ENCODE assay signal across 39 cellular contexts in genomic region chr14:93700928-93701327, GRCh38.
"Had no signal": no experiment of that assay in that cellular context is flagged by ENCODE, and none has a peak within 500 bp of the region (broad histone marks: within the 10 kb centered on the region; RNA-seq: fewer than 3 reads in every experiment).

No MANE protein-coding gene starts in this region.

- H3K4me3 ChIP-seq: adrenal gland, ascending aorta, cardiac muscle cell had no signal

- H3K9me3 ChIP-seq: adrenal gland had no signal

- H3K36me3 Mint-ChIP-seq: activated naive CD8-positive, alpha-beta T cell treated with anti-CD3 and anti-CD28 coated beads for 36 hours had no signal

- H3K9me3 Mint-ChIP-seq: activated CD4-positive, alpha-beta memory T cell treated with anti-CD3 and anti-CD28 coated beads, Interleukin-2, amount 10 ng/mL, durations not matched to agents 7 days and 5 days; T-helper 2 cell treated with Interferon-gamma antibody and Interleukin-4, amounts not matched to agents 5 μg/mL and 100 μg/mL, for 36 hours had no signal

- H3K27ac ChIP-seq: adrenal gland, ascending aorta, cardiac muscle cell, VCaP had no signal

- ATAC-seq: activated CD4-positive, alpha-beta T cell treated with anti-CD3 and anti-CD28 coated beads for 36 hours; activated CD4-positive, CD25-positive, alpha-beta regulatory T cell treated with anti-CD3 and anti-CD28 coated beads, Interleukin-2, amount 50 U/mL, for 24 hours; activated CD8-positive, alpha-beta T cell treated with anti-CD3 and anti-CD28 coated beads, Interleukin-2, amount 10 ng/mL, durations not matched to agents 7 days and 5 days; activated naive CD4-positive, alpha-beta T cell treated with anti-CD3 and anti-CD28 coated beads, Interleukin-2, amount 50 U/mL, for 72 hours; activated T-cell treated with anti-CD3 and anti-CD28 coated beads, Interleukin-2, amount 50 U/mL, for 4 hours; activated T-cell treated with anti-CD3 and anti-CD28 coated beads, Interleukin-2, amount 50 U/mL, for 72 hours; activated T-helper 17 cell treated with anti-CD3 and anti-CD28 coated beads, Interleukin-2, amount 50 U/mL, for 72 hours had no signal

- H3K4me3 Mint-ChIP-seq: activated CD4-positive, alpha-beta memory T cell treated with anti-CD3 and anti-CD28 coated beads, Interleukin-2, amount 10 ng/mL, durations not matched to agents 7 days and 5 days; activated CD4-positive, alpha-beta T cell treated with anti-CD3 and anti-CD28 coated beads for 36 hours; activated CD4-positive, alpha-beta T cell treated with anti-CD3 and anti-CD28 coated beads, Interleukin-2, amount 10 ng/mL, durations not matched to agents 7 days and 5 days; activated CD8-positive, alpha-beta T cell treated with anti-CD3 and anti-CD28 coated beads, Interleukin-2, amount 10 ng/mL, durations not matched to agents 7 days and 5 days; activated naive CD4-positive, alpha-beta T cell treated with anti-CD3 and anti-CD28 coated beads for 36 hours; activated naive CD8-positive, alpha-beta T cell treated with anti-CD3 and anti-CD28 coated beads for 36 hours; activated T-cell treated with anti-CD3 and anti-CD28 coated beads, Interleukin-2, amount 50 U/mL, for 4 hours; activated T-cell treated with anti-CD3 and anti-CD28 coated beads, Interleukin-2, amount 50 U/mL, for 72 hours; activated T-helper 1 cell treated with anti-CD3 and anti-CD28 coated beads, Interleukin-12 subunit alpha, Interleukin-12 subunit beta, Interleukin-2, Interleukin-4 antibody, amounts not matched to agents 30 ng/mL and 10 ng/mL and 1 ng/mL, durations not matched to agents 14 hours and 24 hours and 36 hours; activated T-helper 17 cell treated with anti-CD3 and anti-CD28 coated beads, Interleukin-2, amount 50 U/mL, for 72 hours; brain; central memory CD8-positive, alpha-beta T cell; T-helper 1 cell treated with Interleukin-12 subunit alpha and Interleukin-12 subunit beta and Interleukin-4 antibody, amounts not matched to agents 30 μg/mL and 1 μg/mL, for 36 hours; T-helper 2 cell treated with Interferon-gamma antibody and Interleukin-4, amounts not matched to agents 5 μg/mL and 100 μg/mL, for 36 hours had no signal

- DNase-seq: activated CD4-positive, alpha-beta memory T cell treated with anti-CD3 and anti-CD28 coated beads, Interleukin-2, amount 10 ng/mL, durations not matched to agents 7 days and 5 days; activated CD4-positive, alpha-beta T cell treated with anti-CD3 and anti-CD28 coated beads for 1 hour; activated CD4-positive, alpha-beta T cell treated with anti-CD3 and anti-CD28 coated beads for 36 hours; activated CD4-positive, alpha-beta T cell treated with anti-CD3 and anti-CD28 coated beads for 48 hours; activated CD4-positive, alpha-beta T cell treated with anti-CD3 and anti-CD28 coated beads, Interleukin-2, amount 10 ng/mL, durations not matched to agents 7 days and 5 days; activated CD4-positive, alpha-beta T cell treated with anti-CD3 and anti-CD28 coated beads, Interleukin-2, amount 50 U/mL, for 48 hours; activated CD4-positive, CD25-positive, alpha-beta regulatory T cell; activated CD8-positive, alpha-beta memory T cell treated with anti-CD3 and anti-CD28 coated beads for 24 hours; activated CD8-positive, alpha-beta memory T cell treated with anti-CD3 and anti-CD28 coated beads, Interleukin-2, amount 50 U/mL, for 4 hours; activated CD8-positive, alpha-beta T cell treated with anti-CD3 and anti-CD28 coated beads, Interleukin-2, amount 10 ng/mL, durations not matched to agents 7 days and 5 days; activated effector memory CD4-positive, alpha-beta T cell treated with anti-CD3 and anti-CD28 coated beads, Interleukin-2, amount 50 U/mL, for 16 hours; activated gamma-delta T cell treated with Interleukin-2 at 50 U/mL for 16 hours; activated naive CD4-positive, alpha-beta T cell; activated naive CD4-positive, alpha-beta T cell treated with anti-CD3 and anti-CD28 coated beads for 36 hours; activated naive CD4-positive, alpha-beta T cell treated with anti-CD3 and anti-CD28 coated beads, Interleukin-2, amount 50 U/mL, for 16 hours; activated naive CD8-positive, alpha-beta T cell treated with anti-CD3 and anti-CD28 coated beads for 36 hours; activated T-cell treated with anti-CD3 and anti-CD28 coated beads for 4 hours; activated T-cell treated with anti-CD3 and anti-CD28 coated beads, Interleukin-2, amount 50 U/mL, for 1 hour; activated T-cell treated with anti-CD3 and anti-CD28 coated beads, Interleukin-2, amount 50 U/mL, for 4 hours; activated T-cell treated with anti-CD3 and anti-CD28 coated beads, Interleukin-2, amount 50 U/mL, for 72 hours; adrenal gland; amniotic stem cell; anterior cingulate cortex; caudate nucleus; cerebellar nuclear complex; T-helper 1 cell; T-helper 2 cell; T-helper 9 cell had no signal

- H3K4me1 ChIP-seq: adrenal gland, ascending aorta had no signal

- H3K36me3 ChIP-seq: adrenal gland, ascending aorta, cardiac muscle cell had no signal

- H3K27ac Mint-ChIP-seq: activated CD4-positive, alpha-beta memory T cell treated with anti-CD3 and anti-CD28 coated beads, Interleukin-2, amount 10 ng/mL, durations not matched to agents 7 days and 5 days; activated CD4-positive, alpha-beta T cell treated with anti-CD3 and anti-CD28 coated beads for 36 hours; activated CD4-positive, alpha-beta T cell treated with anti-CD3 and anti-CD28 coated beads, Interleukin-2, amount 10 ng/mL, durations not matched to agents 7 days and 5 days; activated CD8-positive, alpha-beta T cell treated with anti-CD3 and anti-CD28 coated beads, Interleukin-2, amount 10 ng/mL, durations not matched to agents 7 days and 5 days; activated naive CD4-positive, alpha-beta T cell treated with anti-CD3 and anti-CD28 coated beads for 36 hours; activated naive CD4-positive, alpha-beta T cell treated with anti-CD3 and anti-CD28 coated beads, Interleukin-2, amount 50 U/mL, for 72 hours; activated naive CD8-positive, alpha-beta T cell treated with anti-CD3 and anti-CD28 coated beads for 36 hours; activated T-cell treated with anti-CD3 and anti-CD28 coated beads, Interleukin-2, amount 50 U/mL, for 72 hours; activated T-helper 1 cell treated with anti-CD3 and anti-CD28 coated beads, Interleukin-12 subunit alpha, Interleukin-12 subunit beta, Interleukin-2, Interleukin-4 antibody, amounts not matched to agents 30 ng/mL and 10 ng/mL and 1 ng/mL, durations not matched to agents 14 hours and 24 hours and 36 hours; activated T-helper 17 cell treated with anti-CD3 and anti-CD28 coated beads, Interleukin-2, amount 50 U/mL, for 72 hours; brain; T-helper 1 cell treated with Interleukin-12 subunit alpha and Interleukin-12 subunit beta and Interleukin-4 antibody, amounts not matched to agents 30 μg/mL and 1 μg/mL, for 36 hours; T-helper 2 cell treated with Interferon-gamma antibody and Interleukin-4, amounts not matched to agents 5 μg/mL and 100 μg/mL, for 36 hours had no signal

- H3K27me3 ChIP-seq: adrenal gland, ascending aorta, cardiac muscle cell had no signal

- H3K4me1 Mint-ChIP-seq: activated CD4-positive, alpha-beta memory T cell treated with anti-CD3 and anti-CD28 coated beads, Interleukin-2, amount 10 ng/mL, durations not matched to agents 7 days and 5 days; activated CD4-positive, alpha-beta T cell treated with anti-CD3 and anti-CD28 coated beads for 36 hours; activated CD4-positive, alpha-beta T cell treated with anti-CD3 and anti-CD28 coated beads, Interleukin-2, amount 10 ng/mL, durations not matched to agents 7 days and 5 days; activated naive CD8-positive, alpha-beta T cell treated with anti-CD3 and anti-CD28 coated beads for 36 hours; activated T-helper 17 cell treated with anti-CD3 and anti-CD28 coated beads, Interleukin-2, amount 50 U/mL, for 72 hours; brain; central memory CD8-positive, alpha-beta T cell had no signal
